1 cellular context compared by ENCODE assay signal in genomic region chr7:130942211-130942964, GRCh38.
A peak's percentile ranks its signal among the peaks of the same experiment; 100 is the strongest.
TF ChIP-seq lines count a peak whose summit lies in the region.

No MANE protein-coding gene starts in this region.

TF ChIP-seq in K562, 482 proteins besides CTCF, POLR2A, EP300 and RAD21 (continued from another document):
- TF ChIP-seq TAF7 (tag; IDR thresholded peaks at IDR 0.05) (peak; percentile 40; the same call in 1 of the 2 replicates), JUN (IDR thresholded peaks at IDR 0.05; ENCODE audit: borderline replicate concordance, low read depth, low read length) (peak; percentile 54; the same call in 1 of the 2 replicates), JUN (CRISPR knock-in tag; IDR thresholded peaks at IDR 0.05; ENCODE audit: borderline replicate concordance) (0 out of 2 replicates have a peak, but pooled peaks have one; percentile 39), PKNOX1 (IDR thresholded peaks at IDR 0.05) (no peak; the same call in 1 of the 2 replicates), MEIS2 (IDR thresholded peaks at IDR 0.05; ENCODE audit: partially characterized antibody) (peak; percentile 8), ADNP (tag; IDR thresholded peaks at IDR 0.05) (0 out of 2 replicates have a peak, but pooled peaks have one; percentile 39), ARID4B (CRISPR knock-in tag; IDR thresholded peaks at IDR 0.05) (0 out of 2 replicates have a peak, but pooled peaks have one; percentile 39), KDM1A (IDR thresholded peaks at IDR 0.05) (no peak), GTF2E2 (tag; IDR thresholded peaks at IDR 0.05) (peak; percentile 73), CTBP1 (IDR thresholded peaks at IDR 0.05; ENCODE audit: borderline replicate concordance) (peak; percentile 52), KDM4B (IDR thresholded peaks at IDR 0.05; ENCODE audit: borderline replicate concordance in 2 of 2, low read depth in 1 of 2) (no peak), NKRF (IDR thresholded peaks at IDR 0.05; ENCODE audit: borderline replicate concordance) (peak; percentile 37; the same call in 1 of the 2 replicates), YY1 (IDR thresholded peaks at IDR 0.05; ENCODE audit: borderline replicate concordance in 1 of 3, control insufficient read depth in 1 of 3, extremely low read depth in 1 of 3, insufficient read depth in 3 of 3, insufficient read length in 1 of 3, insufficient replicate concordance in 2 of 3, low read depth in 1 of 3, low read length in 2 of 3) (peak in 2 of 3 experiments; percentile 23 to 66), ATF4 (CRISPR knock-in tag; IDR thresholded peaks at IDR 0.05) (0 out of 2 replicates have a peak, but pooled peaks have one; percentile 59), IRF1 (CRISPR knock-in tag; IDR thresholded peaks at IDR 0.05; ENCODE audit: borderline replicate concordance) (no peak), ZC3H8 (IDR thresholded peaks at IDR 0.05) (no peak)
